26 cellular contexts compared by ENCODE assay signal in the genomic region with DNA sequence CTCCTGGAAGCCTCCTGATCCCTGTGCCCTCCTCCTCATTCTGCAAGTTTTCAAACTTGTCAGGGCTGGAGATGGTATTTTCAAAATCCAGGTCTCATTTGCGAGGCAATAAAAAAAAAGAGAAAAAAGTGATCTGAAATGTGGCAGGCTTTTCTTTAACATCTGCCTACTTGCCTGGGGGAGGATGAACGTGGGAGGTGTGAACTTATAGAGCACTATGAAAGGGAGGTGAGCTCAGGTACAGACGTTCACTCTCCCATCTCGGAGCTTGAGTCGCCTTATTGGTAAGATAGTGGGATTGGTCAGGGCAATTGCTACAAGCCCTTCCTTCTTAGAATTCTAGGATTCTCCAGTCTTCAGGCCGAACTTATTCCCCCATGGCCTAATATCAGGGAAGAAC.
"Had no signal": no experiment of that assay in that cellular context is flagged by ENCODE, and none has a peak within 500 bp of the region (broad histone marks: within the 10 kb centered on the region; RNA-seq: fewer than 3 reads in every experiment).

No MANE protein-coding gene starts in this region.

- H3K4me3 ChIP-seq: stomach, suprapubic skin, testis, thoracic aorta, thyroid gland, tibial artery, tibial nerve, transverse colon, upper lobe of left lung, upper lobe of right lung, uterus, vagina had no signal

- H3K9me3 ChIP-seq: stomach, suprapubic skin, testis, thoracic aorta, thyroid gland, tibial artery, tibial nerve, transverse colon, upper lobe of left lung, upper lobe of right lung, uterus, vagina had no signal

- ATAC-seq: stimulated activated effector memory CD8-positive, alpha-beta T cell treated with anti-CD3 and anti-CD28 coated beads, Interleukin-12 subunit alpha, Interleukin-12 subunit beta, amount 100 ng/mL, for 72 hours; stimulated activated memory B cell treated with anti-CD40 and anti-IgM and Interleukin-4, amounts not matched to agents 10 μg/mL and 1 μg/mL and 100 μg/mL, for 72 hours; stimulated activated naive B cell treated with anti-CD40 and anti-IgM and Interleukin-4, amounts not matched to agents 10 μg/mL and 1 μg/mL and 100 μg/mL, for 72 hours; stimulated activated naive CD8-positive, alpha-beta T cell treated with anti-CD3 and anti-CD28 coated beads, Interleukin-15, amount 100 ng/mL, for 72 hours; stimulated activated naive CD8-positive, alpha-beta T cell treated with anti-CD3 and anti-CD28 coated beads, Interleukin-15, Interleukin-2, amounts not matched to agents 100 U/mL and 50 U/mL, for 24 hours; upper lobe of right lung had no signal

- H3K27me3 ChIP-seq: stomach, testis, thyroid gland, transverse colon, upper lobe of left lung, upper lobe of right lung, uterus, vagina had no signal

- DNase-seq: stimulated activated CD4-positive, alpha-beta T cell treated with anti-CD3 and anti-CD28 coated beads, Interleukin-2, amount 100 ng/mL, for 48 hours; stimulated activated CD4-positive, alpha-beta T cell treated with anti-CD3 and anti-CD28 coated beads, Interleukin-4, amount 100 ng/mL, for 1 hour; stimulated activated CD4-positive, alpha-beta T cell treated with anti-CD3 and anti-CD28 coated beads, Interleukin-4, amount 100 ng/mL, for 24 hours; stimulated activated CD4-positive, alpha-beta T cell treated with anti-CD3 and anti-CD28 coated beads, Interleukin-4, amount 100 ng/mL, for 4 hours; stimulated activated CD8-positive, alpha-beta memory T cell treated with anti-CD3 and anti-CD28 coated beads, Interleukin-4, amount 100 ng/mL, for 48 hours; stimulated activated naive B cell treated with anti-CD40 and anti-IgM and Interleukin-4, amounts not matched to agents 10 μg/mL and 1 μg/mL and 100 μg/mL, for 72 hours; stimulated activated naive CD4-positive, alpha-beta T cell; stimulated activated naive CD4-positive, alpha-beta T cell treated with Interleukin-2 at 50 U/mL for 16 hours; stimulated activated naive CD8-positive, alpha-beta T cell treated with anti-CD3 and anti-CD28 coated beads, Interleukin-15, amount 100 ng/mL, for 72 hours; stimulated activated naive CD8-positive, alpha-beta T cell treated with anti-CD3 and anti-CD28 coated beads, Interleukin-15, Interleukin-2, amounts not matched to agents 100 U/mL and 50 U/mL, for 24 hours; stomach; substantia nigra; testis; thyroid gland; tibial artery; transverse colon; trophoblast cell; upper lobe of left lung; upper lobe of right lung; uterus had no signal

- H3K27ac ChIP-seq: stomach, suprapubic skin, testis, thoracic aorta, thyroid gland, tibial artery, tibial nerve, transverse colon, upper lobe of left lung, upper lobe of right lung, uterus, vagina had no signal

- H3K36me3 ChIP-seq: stomach, suprapubic skin, thoracic aorta, thyroid gland, tibial artery, tibial nerve, transverse colon, upper lobe of left lung, upper lobe of right lung, uterus, vagina had no signal

- H3K4me1 ChIP-seq: uterus, vagina had no signal
